ENCODE assay signal across 8 cellular contexts in genomic region chr9:127803507-127804352, GRCh38. TPM values are rescaled to one million over a fixed set of nuclear protein-coding genes. Genes with fewer than 3 reads are reported as not detected.
DNase-seq lines count a peak whose midpoint lies in the region; ATAC-seq and TF ChIP-seq lines count a peak whose summit lies in the region.

No MANE protein-coding gene starts in this region.

- peaks cover 27% of the 10 kb centered on the region for H3K36me3 Mint-ChIP-seq in CD8-positive, alpha-beta T cell
- H3K36me3 Mint-ChIP-seq in activated T-cell treated with anti-CD3 and anti-CD28 coated beads, Interleukin-2, amount 50 U/mL, for 24 hours (ENCODE audit: low read depth), result peaks cover 55% of the 10 kb centered on the region
- peaks cover 8% of the 10 kb centered on the region for H3K36me3 Mint-ChIP-seq in progenitor cell of endocrine pancreas (ENCODE audit: insufficient read depth)

- intact Hi-C loops in CD8-positive, alpha-beta T cell (cut with DNase I, micrococcal nuclease), result loop anchor here (1.0 to 5.0 kb wide), 5 partner anchors 19 to 264 kb away; partner anchors contain the start of genes NAIF1 (in 1 of the 2), SLC25A25 (in 1 of the 2), ST6GALNAC4 (in 1 of the 2) and TOR2A (in 1 of the 2)

- POLR2A ChIA-PET in CD8-positive, alpha-beta T cell (lab: Charles Lee), result interaction anchor here (1.9 to 2.5 kb wide), 2 partner anchors 17 to 66 kb away, joined by 5 to 14 read pairs; partner anchors contain the start of gene CDK9

- H3K9me3 ChIP-seq in CD8-positive, alpha-beta T cell (ENCODE audit: low read length), result no peaks in the 10 kb centered on the region

- no peak for TF ChIP-seq CTCF in CD8-positive, alpha-beta T cell (IDR thresholded peaks at IDR 0.05)
- TF ChIP-seq CTCF in foreskin fibroblast (IDR thresholded peaks at IDR 0.05; ENCODE audit: low read depth, low read length) (no peak), progenitor cell of endocrine pancreas (IDR thresholded peaks at IDR 0.05; ENCODE audit: unreplicated experiment) (no peak)

- ATAC-seq in CD8-positive, alpha-beta T cell, result peak; percentile 16

- H3K27ac Mint-ChIP-seq in CD8-positive, alpha-beta T cell, result peak overlapping the region; percentile 87
- H3K27ac Mint-ChIP-seq in activated T-cell treated with anti-CD3 and anti-CD28 coated beads, Interleukin-2, amount 50 U/mL, for 24 hours, result peak overlapping the region; percentile 99
- H3K27ac Mint-ChIP-seq in progenitor cell of endocrine pancreas, result peak overlapping the region; percentile 98

- peaks cover 21% of the 10 kb centered on the region for H3K36me3 ChIP-seq in CD8-positive, alpha-beta T cell (ENCODE audit: insufficient read depth, low read length)

- no peaks in the 10 kb centered on the region for H3K27me3 Mint-ChIP-seq in CD8-positive, alpha-beta T cell (ENCODE audit: low read depth)
- H3K27me3 Mint-ChIP-seq in activated T-cell treated with anti-CD3 and anti-CD28 coated beads, Interleukin-2, amount 50 U/mL, for 24 hours, result no peaks in the 10 kb centered on the region
- H3K27me3 Mint-ChIP-seq in progenitor cell of endocrine pancreas, result no peaks in the 10 kb centered on the region

- peaks cover 20% of the 10 kb centered on the region for H3K4me1 ChIP-seq in CD8-positive, alpha-beta T cell (ENCODE audit: insufficient read depth, low read length)

- no peaks in the 10 kb centered on the region for H3K27me3 ChIP-seq in CD8-positive, alpha-beta T cell (ENCODE audit: insufficient read depth, low read length)

- H3K4me1 Mint-ChIP-seq in CD8-positive, alpha-beta T cell (ENCODE audit: low read depth), result peaks cover 34% of the 10 kb centered on the region
- H3K4me1 Mint-ChIP-seq in activated T-cell treated with anti-CD3 and anti-CD28 coated beads, Interleukin-2, amount 50 U/mL, for 24 hours (ENCODE audit: low read depth), result peaks cover 30% of the 10 kb centered on the region
- peaks cover 10% of the 10 kb centered on the region for H3K4me1 Mint-ChIP-seq in progenitor cell of endocrine pancreas (ENCODE audit: low read depth)

- H3K9me3 Mint-ChIP-seq in CD8-positive, alpha-beta T cell, result no peaks in the 10 kb centered on the region
- H3K9me3 Mint-ChIP-seq in activated T-cell treated with anti-CD3 and anti-CD28 coated beads, Interleukin-2, amount 50 U/mL, for 24 hours, result no peaks in the 10 kb centered on the region
- no peaks in the 10 kb centered on the region for H3K9me3 Mint-ChIP-seq in progenitor cell of endocrine pancreas (ENCODE audit: low read depth)

- H3K27ac ChIP-seq in CD8-positive, alpha-beta T cell (ENCODE audit: low read depth, low read length), result peak overlapping the region; percentile 89

- peak overlapping the region; percentile 92 for H3K4me3 Mint-ChIP-seq in CD8-positive, alpha-beta T cell
- peak overlapping the region; percentile 99 for H3K4me3 Mint-ChIP-seq in activated T-cell treated with anti-CD3 and anti-CD28 coated beads, Interleukin-2, amount 50 U/mL, for 24 hours
- H3K4me3 Mint-ChIP-seq in progenitor cell of endocrine pancreas (ENCODE audit: low read depth), result peak overlapping the region; percentile 96

- DNase-seq in CD8-positive, alpha-beta T cell, result no peak
- DNase-seq in HS-27A (ENCODE audit: low read depth) (peak; percentile 42), foreskin fibroblast (peak; percentile 49 to 73), progenitor cell of endocrine pancreas (ENCODE audit: low spot score, unreplicated experiment) (no peak), H4 (ENCODE audit: low spot score) (no peak), SIG-M5 treated with dmso at 0.1 percent for 504 hours (lab: John Stamatoyannopoulos, UW; ENCODE audit: unreplicated experiment) (no peak), NCI-H2171 treated with DMSO at 0.1 percent for 48 hours (lab: John Stamatoyannopoulos, UW) (no peak)
- peak; percentile 57 for DNase-seq in activated T-cell treated with anti-CD3 and anti-CD28 coated beads, Interleukin-2, amount 50 U/mL, for 24 hours

- H3K4me3 ChIP-seq in CD8-positive, alpha-beta T cell (ENCODE audit: low read depth, low read length), result peak overlapping the region; percentile 95
- peak overlapping the region; percentile 75 to 77 for H3K4me3 ChIP-seq in foreskin fibroblast (ENCODE audit: low read depth in 1 of 2, low read length in 2 of 2)

- CTCF ChIA-PET in CD8-positive, alpha-beta T cell (lab: Charles Lee), result interaction anchor here (1.2 to 4.7 kb wide), 3 partner anchors 18 to 69 kb away, joined by 3 to 23 read pairs (median 4); partner anchors contain the start of genes CDK9 and TOR2A

RNA-seq across cellular contexts. Expression of gene FPGS, which starts 1.0 kb away (rescaled TPM):
- 10 to 100 TPM; 91.9 to 95.3 TPM for total RNA-seq in CD8-positive, alpha-beta T cell
- 75.0 and 78.4 TPM in 2 replicates for total RNA-seq in progenitor cell of endocrine pancreas
- 32.8 and 49.8 TPM in 2 replicates for total RNA-seq in H4 (2014; rRNA removed; shearing (Covaris generic))

RNA-seq across cellular contexts. Expression of gene CDK9, which starts 17.9 kb away (rescaled TPM):
- 100 to 1,000 TPM; 116 to 120 TPM for total RNA-seq in CD8-positive, alpha-beta T cell
- total RNA-seq in progenitor cell of endocrine pancreas, result 90.9 and 100 TPM in 2 replicates
- total RNA-seq in H4 (2014; rRNA removed; shearing (Covaris generic)), result 22.8 and 24.8 TPM in 2 replicates

RNA-seq across cellular contexts. Expression of gene SH2D3C, which starts 25.3 kb away (rescaled TPM):
- total RNA-seq in CD8-positive, alpha-beta T cell, result 1 to 10 TPM; 5.9 to 6.4 TPM
- 2.0 and 2.6 TPM in 2 replicates for total RNA-seq in progenitor cell of endocrine pancreas
- total RNA-seq in H4 (2014; rRNA removed; shearing (Covaris generic)), result 0.12 and 0.23 TPM in 2 replicates

RNA-seq across cellular contexts. Expression of gene ENG, which starts 50.7 kb away (rescaled TPM):
- total RNA-seq in CD8-positive, alpha-beta T cell, result 1 to 10 TPM; 2.6 to 3.0 TPM
- 0.64 and 0.91 TPM in 2 replicates for total RNA-seq in progenitor cell of endocrine pancreas
- total RNA-seq in H4 (2014; rRNA removed; shearing (Covaris generic)), result 1.8 and 3.0 TPM in 2 replicates

Comparison
In these comparisons a context has a peak if more than half of its experiments do, and no peak if none do; other contexts are left out.
1. DNase-seq: peak in HS-27A (single experiment), activated T-cell treated with anti-CD3 and anti-CD28 coated beads, Interleukin-2, amount 50 U/mL, for 24 hours (single experiment) and foreskin fibroblast (2 of 2); none in CD8-positive, alpha-beta T cell (0 of 7), progenitor cell of endocrine pancreas (single experiment), H4 (single experiment), SIG-M5 treated with dmso at 0.1 percent for 504 hours (single experiment) and NCI-H2171 treated with DMSO at 0.1 percent for 48 hours (single experiment).
2. Peak in every context shown above with its lines, with median percentiles within 50 percentile points of each other: H3K27ac Mint-ChIP-seq and H3K4me3 Mint-ChIP-seq.